Comparison of ENCODE assay signal across 9 cellular contexts in the genomic region with DNA sequence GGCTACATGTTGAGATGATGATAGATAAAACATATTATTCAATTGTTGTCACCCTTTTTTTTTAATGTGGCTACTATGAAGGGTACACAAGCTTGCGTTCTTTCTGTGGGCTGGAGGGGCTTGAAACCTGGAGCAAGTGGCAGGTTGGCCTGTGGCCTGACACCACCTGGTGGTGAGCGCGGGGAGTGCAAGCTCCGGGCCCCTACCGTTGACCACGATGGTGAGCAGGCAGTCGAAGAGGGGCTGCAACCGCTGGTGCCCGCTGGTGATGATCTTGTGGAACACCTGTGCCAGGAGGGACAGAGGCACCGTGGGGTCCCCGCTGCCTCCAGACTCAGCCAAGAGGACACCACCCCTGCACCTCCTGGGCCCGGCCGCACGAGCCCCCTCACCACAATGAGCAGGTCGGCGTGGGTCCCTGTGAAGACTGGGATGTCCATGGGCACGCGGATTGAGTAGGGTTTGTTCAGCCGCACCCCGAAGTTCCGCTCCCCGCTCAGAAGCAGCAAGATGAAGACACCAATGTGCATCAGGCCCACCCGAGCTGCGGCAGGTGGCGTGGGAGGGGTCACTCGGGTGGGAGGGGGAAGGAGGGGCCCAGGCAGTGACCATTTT. TPM values are rescaled to one million over a fixed set of nuclear protein-coding genes. Genes with fewer than 3 reads are reported as not detected.
DNase-seq lines count a peak whose midpoint lies in the region; ATAC-seq, FAIRE-seq and TF ChIP-seq lines count a peak whose summit lies in the region.
"Had no signal": no experiment of that assay in that cellular context is flagged by ENCODE, and none has a peak within 500 bp of the region (broad histone marks: within the 10 kb centered on the region; RNA-seq: fewer than 3 reads in every experiment).

No MANE protein-coding gene starts in this region.

- H3K36me3 Mint-ChIP-seq in type B pancreatic cell = no peaks in the 10 kb centered on the region

- H3K36me3 ChIP-seq in IMR-90 (ENCODE audit: control insufficient read depth, insufficient read depth, low read length) = no peaks in the 10 kb centered on the region
- H3K36me3 ChIP-seq in pancreas = peaks cover 7 to 62% (median 28%) of the 10 kb centered on the region in 3 donors

- H3K4me1 ChIP-seq in IMR-90 (ENCODE audit: control insufficient read depth, insufficient read depth, low read length) (0 out of 2 replicates have a peak, but pooled peaks cover 1% of the 10 kb centered on the region), pancreas (no peaks in the 10 kb centered on the region)

- peak overlapping the region; percentile 70 for H2AFZ ChIP-seq in IMR-90 (replicated peaks; ENCODE audit: low read length, poor library complexity)

- H3K9ac ChIP-seq in IMR-90 (ENCODE audit: low read depth, low read length) = no peak overlapping the region

- H3K79me1 ChIP-seq in IMR-90 (ENCODE audit: low read depth in 1 of 2, low read length in 2 of 2) = no peaks in the 10 kb centered on the region

- no peak overlapping the region for H2BK15ac ChIP-seq in IMR-90 (ENCODE audit: low read depth, low read length)

- H3K18ac ChIP-seq in IMR-90 (ENCODE audit: low read depth, low read length) = no peak overlapping the region

- POLR2A ChIA-PET in IMR-90 (lab: Charles Lee; ENCODE audit: unreplicated experiment) = no interaction called here

- peak; percentile 43 for DNase-seq in Caki2 (ENCODE audit: low read depth)
- DNase-seq in IMR-90 = peak; percentile 28
- DNase-seq in SHP77 (lab: John Stamatoyannopoulos, UW) = peak; percentile 50 to 51
- DNase-seq in activated T-helper 1 cell treated with anti-CD3 and anti-CD28 coated beads, Interleukin-2, amount 50 U/mL, for 16 hours (ENCODE audit: low read depth in 1 of 2, low spot score in 1 of 2) = peak; percentile 62 to 68
- DNase-seq in foreskin fibroblast = peak in 1 of 2 donors; percentile 75
- peak; percentile 44 to 95 (median 77) for DNase-seq in pancreas
- peak; percentile 90 for DNase-seq in type B pancreatic cell (ENCODE audit: extremely low spot score, unreplicated experiment)

- no peak overlapping the region for H4K5ac ChIP-seq in IMR-90 (ENCODE audit: low read depth, low read length)

- H3K14ac ChIP-seq in IMR-90 (replicated peaks; ENCODE audit: low read depth, low read length) = no peak overlapping the region

- no peak overlapping the region for H2BK120ac ChIP-seq in IMR-90 (ENCODE audit: low read depth, low read length)

- H3K4me3 ChIP-seq in IMR-90 (ENCODE audit: insufficient read depth, low read depth, low read length) (no peak overlapping the region), foreskin fibroblast (ENCODE audit: low read depth in 1 of 2, low read length in 2 of 2) (no peak overlapping the region), pancreas (no peak overlapping the region)
- H3K4me3 ChIP-seq: SK-N-MC had no signal

- H3K9me3 ChIP-seq in IMR-90 (ENCODE audit: control insufficient read depth, insufficient read depth, low read length) (no peaks in the 10 kb centered on the region), pancreas (no peaks in the 10 kb centered on the region)

- H2BK5ac ChIP-seq in IMR-90 (ENCODE audit: low read depth, low read length, poor library complexity, severe bottlenecking) = no peak overlapping the region

- intact Hi-C loops in IMR-90 (cut with micrococcal nuclease) (loop anchor here (1.0 kb wide), 3 partner anchors 35 to 214 kb away; a partner anchor contains a TSS), pancreas (cut with DNase I) (no loop called here)

- peak; percentile 74 for TF ChIP-seq RAD21 in IMR-90 (IDR thresholded peaks at IDR 0.05; ENCODE audit: low read length)

- H3K56ac ChIP-seq in IMR-90 (ENCODE audit: extremely low read depth, insufficient read depth, low read length) = no peak overlapping the region

- no peak overlapping the region for H3K27ac ChIP-seq in IMR-90 (ENCODE audit: insufficient read depth, low read length)
- no peak overlapping the region for H3K27ac ChIP-seq in pancreas
- H3K27ac ChIP-seq: SK-N-MC had no signal

- no peak overlapping the region for H3K23ac ChIP-seq in IMR-90 (ENCODE audit: low read depth, low read length)

- no peaks in the 10 kb centered on the region for H3K4me1 Mint-ChIP-seq in type B pancreatic cell (ENCODE audit: unreplicated experiment)

- H3K4ac ChIP-seq in IMR-90 (ENCODE audit: low read depth, low read length) = no peak overlapping the region

- no peak overlapping the region for H3K4me2 ChIP-seq in IMR-90 (ENCODE audit: low read depth, low read length)

- BruUV-seq in IMR-90 (replicated peaks; lab: Mats Ljungman, UMichigan) = no TSS peak

- dilution Hi-C loops in IMR-90 (cut with HindIII; ENCODE audit: low sequenced_read_pairs, unreplicated experiment) = no loop called here

- no peak overlapping the region for H4K8ac ChIP-seq in IMR-90 (ENCODE audit: low read depth in 2 of 2, low read length in 2 of 2)

- no peak for TF ChIP-seq POLR2A in IMR-90 (IDR thresholded peaks at IDR 0.05; ENCODE audit: low read depth, low read length)

- no peak overlapping the region for H3K4me3 Mint-ChIP-seq in type B pancreatic cell

- in situ Hi-C loops in Caki2 (cut with HindIII; ENCODE audit: low pct_unique_long_range_greater_than_20kb, low sequenced_read_pairs) (no loop called here), IMR-90 (cut with MboI; ENCODE audit: low sequenced_read_pairs) (loop anchor here (10.0 kb wide), 1 partner anchor 213 kb away; a partner anchor contains a TSS)

- TF ChIP-seq CTCF in IMR-90 (conservative IDR thresholded peaks at IDR 0.05; ENCODE audit: low read depth, low read length) (peak; percentile 83), foreskin fibroblast (IDR thresholded peaks at IDR 0.05; ENCODE audit: low read depth, low read length) (peak; percentile 93), pancreas (IDR thresholded peaks at IDR 0.05) (peak; percentile 85 to 91 (median 90)), type B pancreatic cell (conservative IDR thresholded peaks at IDR 0.05) (peak; percentile 94)

- H3K9me3 Mint-ChIP-seq in type B pancreatic cell = no peaks in the 10 kb centered on the region

- H4K20me1 ChIP-seq in IMR-90 (ENCODE audit: insufficient read depth, low read length) = no peaks in the 10 kb centered on the region

- no peak for FAIRE-seq in pancreas (lab: Jason Lieb, UNC)

- ATAC-seq in IMR-90 (ENCODE audit: low read depth) = peak; percentile 80
- ATAC-seq in pancreas = peak; percentile 34 to 74 (median 68)
- no peak for ATAC-seq in HG03139 (IDR thresholded peaks at IDR 0.05; ENCODE audit: unreplicated experiment)

- H3K27ac Mint-ChIP-seq in type B pancreatic cell = no peak overlapping the region

- 0% methylated on average over 6 of the region's 26 CpGs; no CpG with 5 or more reads in 1 of the 2 experiments for WGBS in IMR-90 (ENCODE audit: extremely low coverage in 2 of 2, insufficient read length in 1 of 2), 2 experiments
- 52 to 54% methylated on average over 26 of the region's 26 CpGs for WGBS in pancreas, 2 donors

- H2BK20ac ChIP-seq in IMR-90 (ENCODE audit: low read depth, low read length) = no peak overlapping the region

- no peak overlapping the region for H2AK9ac ChIP-seq in IMR-90 (replicated peaks; ENCODE audit: low read depth, low read length, poor library complexity)

- H3K27me3 ChIP-seq in IMR-90 (ENCODE audit: control insufficient read depth, insufficient read depth, low read length) (peaks cover 21% of the 10 kb centered on the region), pancreas (no peaks in the 10 kb centered on the region)

- CTCF ChIA-PET in IMR-90 (lab: Yijun Ruan, JAX) = interaction anchor here (0.6 to 2.5 kb wide), 13 partner anchors 11 to 243 kb away, joined by 3 to 11 read pairs (median 3); a partner anchor contains a TSS

- no peaks in the 10 kb centered on the region for H3K9me1 ChIP-seq in IMR-90 (ENCODE audit: insufficient read depth, low read length)

- H4K91ac ChIP-seq in IMR-90 (ENCODE audit: insufficient read depth, low read depth, low read length) = no peak overlapping the region

- H3K27me3 Mint-ChIP-seq in type B pancreatic cell = no peaks in the 10 kb centered on the region

- H2AK5ac ChIP-seq in IMR-90 (ENCODE audit: low read depth, low read length) = no peak overlapping the region

RNA-seq across cellular contexts. Expression of a gene that starts 14.5 kb away (rescaled TPM):
- total RNA-seq in Caki2 (2014; rRNA removed; shearing (Covaris generic); ENCODE audit: low replicate concordance) = 0.10 TPM in 1 of 2 replicates, not detected in the other
- total RNA-seq in IMR-90 (2012; rRNA removed) (0.18 and 0.56 TPM in 2 replicates), pancreas (100 to 1,000 TPM in 5 of 6 donors, 10 to 100 TPM in 1; 76.7 to 145 (median 117) TPM), type B pancreatic cell (ENCODE audit: low replicate concordance) (36.6 and 106 TPM in 2 replicates)
- polyA plus RNA-seq in IMR-90 (2012; rRNA removed) (1.7 and 2.7 TPM in 2 replicates), pancreas (100 to 1,000 TPM; 217 to 262 TPM)
- polyA plus RNA-seq in IMR-90 (2012; cell fraction: cytosol; rRNA removed) = 0.27 and 2.5 TPM in 2 replicates
- 6.8 and 10.5 TPM in 2 replicates for polyA plus RNA-seq in IMR-90 (2012; cell fraction: nucleus; rRNA removed; ENCODE audit: low replicate concordance)

RNA-seq across cellular contexts. Expression of a gene that starts 22.3 kb away (rescaled TPM):
- total RNA-seq in Caki2 (2014; rRNA removed; shearing (Covaris generic); ENCODE audit: low replicate concordance) = not detected in 2 replicates
- total RNA-seq in IMR-90 (2012; rRNA removed) (not detected in 2 replicates), pancreas (under 1 TPM; 0.15 to 0.65 (median 0.39) TPM), type B pancreatic cell (ENCODE audit: low replicate concordance) (0.80 and 1.3 TPM in 2 replicates)
- polyA plus RNA-seq in IMR-90 (2012; rRNA removed) (not detected in 2 replicates), pancreas (under 1 TPM; 0.15 to 0.35 TPM)
- polyA plus RNA-seq in IMR-90 (2012; cell fraction: cytosol; rRNA removed) = not detected in 2 replicates
- not detected in 2 replicates for polyA plus RNA-seq in IMR-90 (2012; cell fraction: nucleus; rRNA removed; ENCODE audit: low replicate concordance)

RNA-seq across cellular contexts. Expression of a gene that starts 29.4 kb away (rescaled TPM):
- total RNA-seq in Caki2 (2014; rRNA removed; shearing (Covaris generic); ENCODE audit: low replicate concordance) = 32.7 and 33.6 TPM in 2 replicates
- total RNA-seq in IMR-90 (2012; rRNA removed) (5.6 and 5.7 TPM in 2 replicates), pancreas (10 to 100 TPM in 1 of 6 donors, 1 to 10 TPM in 5; 2.3 to 11.2 (median 3.4) TPM), type B pancreatic cell (ENCODE audit: low replicate concordance) (34.9 and 96.2 TPM in 2 replicates)
- polyA plus RNA-seq in IMR-90 (2012; rRNA removed) (18.9 and 23.2 TPM in 2 replicates), pancreas (1 to 10 TPM; 4.6 to 5.7 TPM)
- polyA plus RNA-seq in IMR-90 (2012; cell fraction: cytosol; rRNA removed) = 14.2 and 21.1 TPM in 2 replicates
- polyA plus RNA-seq in IMR-90 (2012; cell fraction: nucleus; rRNA removed; ENCODE audit: low replicate concordance) = 12.6 and 30.3 TPM in 2 replicates

RNA-seq across cellular contexts. Expression of a gene that starts 34.0 kb away (rescaled TPM):
- total RNA-seq in Caki2 (2014; rRNA removed; shearing (Covaris generic); ENCODE audit: low replicate concordance) = not detected in 2 replicates
- total RNA-seq in IMR-90 (2012; rRNA removed) (not detected in 2 replicates), pancreas (not detected), type B pancreatic cell (ENCODE audit: low replicate concordance) (0.12 TPM in 1 of 2 replicates, not detected in the other)
- polyA plus RNA-seq in IMR-90 (2012; rRNA removed) (not detected in 2 replicates), pancreas (not detected)
- not detected in 2 replicates for polyA plus RNA-seq in IMR-90 (2012; cell fraction: cytosol; rRNA removed)
- not detected in 2 replicates for polyA plus RNA-seq in IMR-90 (2012; cell fraction: nucleus; rRNA removed; ENCODE audit: low replicate concordance)

RNA-seq across cellular contexts. Expression of a gene that starts 35.0 kb away (rescaled TPM):
- total RNA-seq in Caki2 (2014; rRNA removed; shearing (Covaris generic); ENCODE audit: low replicate concordance) = not detected in 2 replicates
- not detected in 2 replicates for total RNA-seq in IMR-90 (2012; rRNA removed)
- polyA plus RNA-seq in IMR-90 (2012; rRNA removed) = not detected in 2 replicates
- 0.01 TPM in 1 of 2 replicates, not detected in the other for polyA plus RNA-seq in IMR-90 (2012; cell fraction: cytosol; rRNA removed)
- polyA plus RNA-seq in IMR-90 (2012; cell fraction: nucleus; rRNA removed; ENCODE audit: low replicate concordance) = not detected in 2 replicates
- under 1 TPM in 5 of 6 donors, not detected in 1; 0.03 to 0.17 (median 0.09) TPM for total RNA-seq in pancreas
- under 1 TPM; 0.08 to 0.09 TPM for polyA plus RNA-seq in pancreas
- total RNA-seq in type B pancreatic cell (ENCODE audit: low replicate concordance) = 0.56 and 1.4 TPM in 2 replicates

Comparison
In these comparisons a context has a peak if more than half of its experiments do, and no peak if none do; other contexts are left out.
1. RNA of a gene that starts 14.5 kb away (total RNA-seq): 76.7 to 145 TPM in pancreas and 36.6 to 106 TPM in type B pancreatic cell; 0.18 to 0.56 TPM in IMR-90 and 0.10 TPM in Caki2; every median in the first group is over 10 times any median in the second.
2. Peak in every context shown above with its lines, with median percentiles within 50 percentile points of each other: CTCF ChIP-seq.